ENCODE assay signal across 8 cellular contexts in the genomic region with DNA sequence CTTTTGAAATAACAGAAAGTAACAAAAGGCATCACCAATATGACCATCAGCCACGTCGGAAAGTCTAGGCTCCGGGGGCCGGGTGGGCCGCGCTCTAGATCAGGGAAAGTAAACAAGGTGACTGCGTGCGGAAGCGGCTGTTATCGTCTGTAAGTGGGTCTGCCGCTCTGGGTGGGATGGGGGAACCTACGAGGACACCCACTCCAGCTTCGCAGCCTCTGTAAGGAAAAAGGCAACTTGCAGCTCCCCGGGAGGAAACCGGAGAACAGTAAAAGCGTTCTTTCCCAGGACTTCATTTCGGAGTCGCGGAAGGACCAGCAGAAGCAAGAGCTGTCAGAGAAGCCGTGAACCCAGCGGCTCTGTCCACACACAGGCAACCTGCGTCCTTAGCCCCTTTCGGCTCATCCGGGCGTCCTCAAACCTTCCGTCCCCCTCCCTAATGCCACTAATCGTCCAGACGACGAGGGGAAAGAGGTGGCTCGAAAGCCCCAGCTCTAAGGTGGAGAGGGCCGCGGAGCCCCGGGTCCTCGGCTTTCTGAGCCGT. TPM values are rescaled to one million over a fixed set of nuclear protein-coding genes. Genes with fewer than 3 reads are reported as not detected.
A peak's percentile ranks its signal among the peaks of the same experiment; 100 is the strongest.
DNase-seq lines count a peak whose midpoint lies in the region; ATAC-seq and TF ChIP-seq lines count a peak whose summit lies in the region.

No MANE protein-coding gene starts in this region.

- H3F3A ChIP-seq in GM23338 (replicated peaks; ENCODE audit: low read depth) (no peaks in the 10 kb centered on the region), Loucy (ENCODE audit: low read depth) (no peaks in the 10 kb centered on the region)

- H3K4me3 Mint-ChIP-seq in GM23338 (peak overlapping the region; percentile 96), immature natural killer cell (peak overlapping the region; percentile 94 to 99 (median 99))

- peaks cover 9% of the 10 kb centered on the region for H3K4me1 Mint-ChIP-seq in GM23338
- H3K4me1 Mint-ChIP-seq in immature natural killer cell, result peaks cover 53 to 65% of the 10 kb centered on the region in 2 donors

- H3K79me2 ChIP-seq in GM23338 (replicated peaks; ENCODE audit: insufficient read depth) (peaks cover 48% of the 10 kb centered on the region), Loucy (ENCODE audit: insufficient read depth, low read length) (peaks cover 48% of the 10 kb centered on the region), mammary epithelial cell (ENCODE audit: insufficient read depth, low read length) (peaks cover 48% of the 10 kb centered on the region)

- no peaks in the 10 kb centered on the region for H3K36me3 ChIP-seq in GM23338 (ENCODE audit: insufficient read depth)
- peaks cover 10% of the 10 kb centered on the region; the same call in 1 of the 2 replicates for H3K36me3 ChIP-seq in Loucy (ENCODE audit: insufficient read depth, low read length)
- H3K36me3 ChIP-seq in mammary epithelial cell (ENCODE audit: insufficient read depth, low read length), result no peaks in the 10 kb centered on the region

- intact Hi-C loops in mammary epithelial cell (cut with micrococcal nuclease), result loop anchor here (5.0 kb wide), 1 partner anchor 710 kb away; the partner anchor contains the start of gene RNF7

- TF ChIP-seq CTCF in GM23338 (conservative IDR thresholded peaks at IDR 0.05; ENCODE audit: low read depth in 2 of 2) (no peak), Loucy (conservative IDR thresholded peaks at IDR 0.05; ENCODE audit: low read length) (no peak), WI38 (IDR thresholded peaks at IDR 0.05; ENCODE audit: low read depth, low read length) (no peak), mammary epithelial cell (conservative IDR thresholded peaks at IDR 0.05 in 1 of 2, IDR thresholded peaks at IDR 0.05 in 1 of 2; ENCODE audit: extremely low read depth in 1 of 2, insufficient read depth in 1 of 2, low read depth in 1 of 2, low read length in 2 of 2) (no peak)

- H3K27ac ChIP-seq in GM23338 (ENCODE audit: low read depth), result peak overlapping the region; percentile 76; the same call in 1 of the 2 replicates
- H3K27ac ChIP-seq in mammary epithelial cell (ENCODE audit: insufficient read depth, low read depth, low read length), result peak overlapping the region; percentile 95

- peaks cover 4% of the 10 kb centered on the region; the same call in 1 of the 3 replicates for H3K9me3 Mint-ChIP-seq in GM23338
- H3K9me3 Mint-ChIP-seq in immature natural killer cell, result no peaks in the 10 kb centered on the region

- no peaks in the 10 kb centered on the region for H3K9me3 ChIP-seq in Loucy (ENCODE audit: insufficient read depth, low read depth, low read length)
- H3K9me3 ChIP-seq in mammary epithelial cell (replicated peaks; ENCODE audit: insufficient read depth, low read length), result no peaks in the 10 kb centered on the region

- H3K9me2 ChIP-seq in GM23338 (ENCODE audit: insufficient read depth) (peaks cover 3% of the 10 kb centered on the region; the same call in 1 of the 2 replicates), Loucy (replicated peaks; ENCODE audit: low read depth, low read length) (no peaks in the 10 kb centered on the region)

- peak; percentile 55 for ATAC-seq in GM23338

- H3K27ac Mint-ChIP-seq in GM23338 (peak overlapping the region; percentile 99), immature natural killer cell (peak overlapping the region; percentile 97 to 100 (median 100))

- H3K27me3 Mint-ChIP-seq in GM23338 (ENCODE audit: insufficient read depth, low read depth, poor library complexity) (no peaks in the 10 kb centered on the region), immature natural killer cell (ENCODE audit: low read depth in 3 of 3) (peaks cover 4 to 13% (median 9%) of the 10 kb centered on the region in 3 donors)

- H3K36me3 Mint-ChIP-seq in GM23338 (ENCODE audit: low read depth) (peaks cover 11% of the 10 kb centered on the region), immature natural killer cell (peaks cover 0 to 5% (median 0%) of the 10 kb centered on the region in 3 donors)

- H3K4me2 ChIP-seq in GM23338 (peak overlapping the region; percentile 81), Loucy (ENCODE audit: low read depth, low read length, poor library complexity, severe bottlenecking) (peak overlapping the region; percentile 99), mammary epithelial cell (ENCODE audit: insufficient read depth, low read depth, low read length) (peak overlapping the region; percentile 96)

- H3K4me3 ChIP-seq in GM23338, result peak overlapping the region; percentile 93
- peak overlapping the region; percentile 93 for H3K4me3 ChIP-seq in Loucy (ENCODE audit: low read length, poor library complexity, severe bottlenecking)
- peak overlapping the region; percentile 89 for H3K4me3 ChIP-seq in WI38 (ENCODE audit: low read depth, low read length)
- peak overlapping the region; percentile 75 to 98 (median 89) for H3K4me3 ChIP-seq in mammary epithelial cell (replicated peaks in 1 of 3; ENCODE audit: insufficient read depth in 1 of 3, low read depth in 2 of 3, low read length in 3 of 3)

- no peaks in the 10 kb centered on the region for H3K27me3 ChIP-seq in GM23338 (ENCODE audit: insufficient read depth)
- H3K27me3 ChIP-seq in Loucy (ENCODE audit: insufficient read depth, low read length, poor library complexity, severe bottlenecking), result no peaks in the 10 kb centered on the region
- H3K27me3 ChIP-seq in mammary epithelial cell (ENCODE audit: insufficient read depth, low read length), result no peaks in the 10 kb centered on the region

- no TSS peak for BruUV-seq in mammary epithelial cell (replicated peaks; lab: Mats Ljungman, UMichigan)

- in situ Hi-C loops in mammary epithelial cell (cut with MboI; ENCODE audit: low sequenced_read_pairs in 2 of 2), result no loop called here

- H3K4me1 ChIP-seq in GM23338 (ENCODE audit: insufficient read depth) (no peaks in the 10 kb centered on the region), Loucy (ENCODE audit: insufficient read depth, low read length, poor library complexity, severe bottlenecking) (peaks cover 36% of the 10 kb centered on the region), mammary epithelial cell (ENCODE audit: insufficient read depth, low read length) (peaks cover 6% of the 10 kb centered on the region)

- CTCF ChIA-PET in mammary epithelial cell (lab: Charles Lee; ENCODE audit: low non-redundant PET), result no interaction called here

- peak overlapping the region; percentile 97 for H2AFZ ChIP-seq in GM23338
- H2AFZ ChIP-seq in Loucy (ENCODE audit: low read length), result peak overlapping the region; percentile 93
- peak overlapping the region; percentile 91 for H2AFZ ChIP-seq in mammary epithelial cell (ENCODE audit: low read depth, low read length)

- H4K20me1 ChIP-seq in GM23338 (replicated peaks; ENCODE audit: insufficient read depth), result no peaks in the 10 kb centered on the region
- peaks cover 35% of the 10 kb centered on the region for H4K20me1 ChIP-seq in Loucy (ENCODE audit: insufficient read depth, low read length, poor library complexity, severe bottlenecking)
- H4K20me1 ChIP-seq in mammary epithelial cell (ENCODE audit: insufficient read depth, low read length), result no peaks in the 10 kb centered on the region

- DNase-seq in GDM1 (lab: John Stamatoyannopoulos, UW), result peak; percentile 16
- peak; percentile 49 for DNase-seq in GM23338 (ENCODE audit: low spot score)
- peak; percentile 49 for DNase-seq in mammary epithelial cell
- peak; percentile 48 to 63 (median 62) for DNase-seq in immature natural killer cell
- peak; percentile 17 for DNase-seq in stimulated activated CD4-positive, alpha-beta T cell treated with anti-CD3 and anti-CD28 coated beads, Interleukin-12 subunit alpha, Interleukin-12 subunit beta, amount 100 ng/mL, for 4 hours
- no peak for DNase-seq in SKM-1 treated with dmso at 0.1 percent for 144 hours (lab: John Stamatoyannopoulos, UW; ENCODE audit: unreplicated experiment)

- H3K9ac ChIP-seq in Loucy (ENCODE audit: low read depth, low read length, poor library complexity, severe bottlenecking), result peak overlapping the region; percentile 95
- peak overlapping the region; percentile 99 for H3K9ac ChIP-seq in mammary epithelial cell (ENCODE audit: insufficient read depth, low read length)

- dilution Hi-C loops in mammary epithelial cell (cut with HindIII; ENCODE audit: low sequenced_read_pairs), result no loop called here

- WGBS in mammary epithelial cell (ENCODE audit: low coverage, missing lambda C conversion rate), result 1% methylated on average over 27 of the region's 35 CpGs

TF ChIP-seq in GM23338, 12 proteins besides CTCF, POLR2A, EP300 and RAD21 (continues in another document):
- TF ChIP-seq JUNB (IDR thresholded peaks at IDR 0.05; ENCODE audit: unreplicated experiment), result no peak
- no peak for TF ChIP-seq STAT1 (IDR thresholded peaks at IDR 0.05; ENCODE audit: unreplicated experiment)
- TF ChIP-seq EZH2phosphoT487 (IDR thresholded peaks at IDR 0.05; ENCODE audit: unreplicated experiment), result no peak
- TF ChIP-seq NANOG (IDR thresholded peaks at IDR 0.05; ENCODE audit: borderline replicate concordance), result no peak
- TF ChIP-seq ETS1 (IDR thresholded peaks at IDR 0.05), result no peak

RNA-seq across cellular contexts. Expression of gene XRN1, which starts 0.5 kb away (rescaled TPM):
- 16.6 and 17.0 TPM in 2 replicates for total RNA-seq in GM23338 (2014; rRNA removed; shearing (Covaris generic))
- polyA plus RNA-seq in GM23338 (2016; fragmentation: Nextera tagmentation; extraction: Ambion mirVana), result 10.9 and 13.6 TPM in 2 replicates
- total RNA-seq in mammary epithelial cell, result 10 to 100 TPM; 27.2 to 28.0 TPM
- polyA plus RNA-seq in mammary epithelial cell, result 3.8 TPM
- polyA minus RNA-seq in mammary epithelial cell, result 61.9 TPM
- polyA plus RNA-seq in immature natural killer cell, result 10 to 100 TPM; 59.5 to 96.1 (median 60.8) TPM
